In genomic region chr11:12704049-12704448, GRCh38 we compare ENCODE assay signal across 17 cellular contexts. TPM values are rescaled to one million over a fixed set of nuclear protein-coding genes. Genes with fewer than 3 reads are reported as not detected.
DNase-seq lines count a peak whose midpoint lies in the region; ATAC-seq, FAIRE-seq and TF ChIP-seq lines count a peak whose summit lies in the region.
"Had no signal": no experiment of that assay in that cellular context is flagged by ENCODE, and none has a peak within 500 bp of the region (broad histone marks: within the 10 kb centered on the region; RNA-seq: fewer than 3 reads in every experiment).

No MANE protein-coding gene starts in this region.

- H4K20me1 ChIP-seq in IMR-90 (ENCODE audit: insufficient read depth, low read length) (peaks cover 92% of the 10 kb centered on the region), astrocyte (ENCODE audit: insufficient read depth, low read length) (peaks cover 91% of the 10 kb centered on the region)

- in situ Hi-C loops in IMR-90 (cut with MboI; ENCODE audit: low sequenced_read_pairs) (no loop called here), gastrocnemius medialis (cut with MboI; ENCODE audit: low sequenced_read_pairs in 4 of 4) (no loop called here)

- intact Hi-C loops in IMR-90 (cut with micrococcal nuclease) = no loop called here
- intact Hi-C loops in gastrocnemius medialis (cut with DNase I; ENCODE audit: low total_unique reads) = no loop called here

- no peak overlapping the region for H3K4me3 Mint-ChIP-seq in astrocyte (ENCODE audit: unreplicated experiment)
- H3K4me3 Mint-ChIP-seq in nephron progenitor cell = no peak overlapping the region
- H3K4me3 Mint-ChIP-seq: naive B cell had no signal

- no peak for FAIRE-seq in astrocyte (lab: Jason Lieb, UNC)
- FAIRE-seq: HepG2 had no signal

- peak overlapping the region; percentile 53; the same call in 1 of the 2 replicates for H2BK120ac ChIP-seq in IMR-90 (ENCODE audit: low read depth, low read length)

- no peak overlapping the region for H3K18ac ChIP-seq in IMR-90 (ENCODE audit: low read depth, low read length)

- H3K4me1 Mint-ChIP-seq in astrocyte (ENCODE audit: low read depth, unreplicated experiment) (peaks cover 63% of the 10 kb centered on the region), nephron progenitor cell (peaks cover 85% of the 10 kb centered on the region)
- H3K4me1 Mint-ChIP-seq: naive B cell had no signal

- H3K27ac ChIP-seq in IMR-90 (ENCODE audit: insufficient read depth, low read length) (peak overlapping the region; percentile 74), astrocyte (ENCODE audit: low read depth, low read length) (peak overlapping the region; percentile 15), gastrocnemius medialis (peak overlapping the region; percentile 6 to 81 (median 51))
- H3K27ac ChIP-seq: SK-N-MC had no signal

- H3K14ac ChIP-seq in IMR-90 (replicated peaks; ENCODE audit: low read depth, low read length) = peak overlapping the region; percentile 48

- H2AK5ac ChIP-seq in IMR-90 (ENCODE audit: low read depth, low read length) = peak overlapping the region; percentile 46; the same call in 1 of the 2 replicates

- H2BK15ac ChIP-seq in IMR-90 (ENCODE audit: low read depth, low read length) = 0 out of 3 replicates have a peak overlapping the region, but pooled peaks have one; percentile 12

- H3K4ac ChIP-seq in IMR-90 (ENCODE audit: low read depth, low read length) = peak overlapping the region; percentile 66

- POLR2A ChIA-PET in IMR-90 (lab: Charles Lee; ENCODE audit: unreplicated experiment) = no interaction called here

- peaks cover 51% of the 10 kb centered on the region for H3K9me1 ChIP-seq in IMR-90 (ENCODE audit: insufficient read depth, low read length)

- H2AK9ac ChIP-seq in IMR-90 (replicated peaks; ENCODE audit: low read depth, low read length, poor library complexity) = no peak overlapping the region

- H4K91ac ChIP-seq in IMR-90 (ENCODE audit: insufficient read depth, low read depth, low read length) = peak overlapping the region; percentile 29

- no peak overlapping the region for H3K27ac Mint-ChIP-seq in astrocyte (ENCODE audit: unreplicated experiment)
- H3K27ac Mint-ChIP-seq in nephron progenitor cell = no peak overlapping the region
- H3K27ac Mint-ChIP-seq: naive B cell had no signal

- dilution Hi-C loops in IMR-90 (cut with HindIII; ENCODE audit: low sequenced_read_pairs, unreplicated experiment) = no loop called here

- peak; percentile 93 for DNase-seq in IMR-90
- DNase-seq in astrocyte (ENCODE audit: low read depth) = peak; percentile 78
- DNase-seq in fibroblast of the conjunctiva (ENCODE audit: low read depth) = peak; percentile 46
- DNase-seq in gastrocnemius medialis = no peak
- no peak for DNase-seq in NOMO-1 treated with dmso at 0.1 percent for 144 hours (lab: John Stamatoyannopoulos, UW; ENCODE audit: unreplicated experiment)
- no peak for DNase-seq in KG1 (lab: John Stamatoyannopoulos, UW)
- DNase-seq in nephron progenitor cell = no peak
- DNase-seq: activated effector memory CD4-positive, alpha-beta T cell treated with Interleukin-2 at 50 U/mL for 16 hours; C1 segment of cervical spinal cord; central memory CD4-positive, alpha-beta T cell; H7; hypothalamus; left colon; naive B cell had no signal

- H4K8ac ChIP-seq in IMR-90 (ENCODE audit: low read depth in 2 of 2, low read length in 2 of 2) = peak overlapping the region in 1 of 2 experiments; percentile 16; a peak in 1 of 4 replicates

- TF ChIP-seq CTCF in IMR-90 (conservative IDR thresholded peaks at IDR 0.05; ENCODE audit: low read depth, low read length) (no peak), astrocyte (IDR thresholded peaks at IDR 0.05; ENCODE audit: insufficient read depth, low read depth, low read length) (no peak), gastrocnemius medialis (IDR thresholded peaks at IDR 0.05 in 4 of 5, conservative IDR thresholded peaks at IDR 0.05 in 1 of 5) (no peak), nephron progenitor cell (IDR thresholded peaks at IDR 0.05) (no peak)

- peaks cover 100% of the 10 kb centered on the region for H3K79me2 ChIP-seq in astrocyte (ENCODE audit: insufficient read depth, low read length)

- H3K23ac ChIP-seq in IMR-90 (ENCODE audit: low read depth, low read length) = peak overlapping the region; percentile 6; the same call in 1 of the 2 replicates

- H3K9ac ChIP-seq in IMR-90 (ENCODE audit: low read depth, low read length) (0 out of 2 replicates have a peak overlapping the region, but pooled peaks have one; percentile 15), astrocyte (ENCODE audit: low read length) (no peak overlapping the region)

- H3K4me2 ChIP-seq in IMR-90 (ENCODE audit: low read depth, low read length) (peak overlapping the region; percentile 55), astrocyte (ENCODE audit: low read length) (peak overlapping the region; percentile 46)

- peaks cover 25 to 85% of the 10 kb centered on the region in 2 experiments for H3K79me1 ChIP-seq in IMR-90 (ENCODE audit: low read depth in 1 of 2, low read length in 2 of 2)

- peaks cover 10% of the 10 kb centered on the region for H3K36me3 ChIP-seq in IMR-90 (ENCODE audit: control insufficient read depth, insufficient read depth, low read length)
- peaks cover 8% of the 10 kb centered on the region for H3K36me3 ChIP-seq in astrocyte (ENCODE audit: insufficient read depth, low read length)
- H3K36me3 ChIP-seq in gastrocnemius medialis = no peaks in the 10 kb centered on the region

- H3K36me3 Mint-ChIP-seq in astrocyte (ENCODE audit: low read depth, unreplicated experiment) (peaks cover 18% of the 10 kb centered on the region), nephron progenitor cell (ENCODE audit: low read depth) (peaks cover 9% of the 10 kb centered on the region)
- H3K36me3 Mint-ChIP-seq: naive B cell had no signal

- no peak overlapping the region for H3K56ac ChIP-seq in IMR-90 (ENCODE audit: extremely low read depth, insufficient read depth, low read length)

- no peaks in the 10 kb centered on the region for H3K9me3 ChIP-seq in IMR-90 (ENCODE audit: control insufficient read depth, insufficient read depth, low read length)
- no peaks in the 10 kb centered on the region for H3K9me3 ChIP-seq in astrocyte (ENCODE audit: insufficient read depth, low read depth, low read length)
- no peaks in the 10 kb centered on the region for H3K9me3 ChIP-seq in gastrocnemius medialis

- ATAC-seq in IMR-90 (ENCODE audit: low read depth) (peak; percentile 78), gastrocnemius medialis (no peak), HG03025 (IDR thresholded peaks at IDR 0.05; ENCODE audit: low FRiP score, unreplicated experiment) (no peak)
- ATAC-seq: HepG2, left colon had no signal

- peak overlapping the region; percentile 69 for H2BK5ac ChIP-seq in IMR-90 (ENCODE audit: low read depth, low read length, poor library complexity, severe bottlenecking)

- H3K4me1 ChIP-seq in IMR-90 (ENCODE audit: control insufficient read depth, insufficient read depth, low read length) (peaks cover 47% of the 10 kb centered on the region), astrocyte (ENCODE audit: insufficient read depth, low read length) (peaks cover 23% of the 10 kb centered on the region), gastrocnemius medialis (peaks cover 85 to 86% of the 10 kb centered on the region in 2 donors)

- H3K27me3 ChIP-seq in IMR-90 (ENCODE audit: control insufficient read depth, insufficient read depth, low read length) (no peaks in the 10 kb centered on the region), astrocyte (ENCODE audit: insufficient read depth, low read length) (no peaks in the 10 kb centered on the region), gastrocnemius medialis (no peaks in the 10 kb centered on the region)

- H3K4me3 ChIP-seq in IMR-90 (ENCODE audit: insufficient read depth, low read depth, low read length) (no peak overlapping the region), astrocyte (ENCODE audit: insufficient read depth, low read depth, low read length) (no peak overlapping the region), gastrocnemius medialis (no peak overlapping the region)
- H3K4me3 ChIP-seq: SK-N-MC had no signal

- no CpG with 5 or more reads among the region's 4 CpGs for WGBS in IMR-90 (ENCODE audit: extremely low coverage in 2 of 2, insufficient read length in 1 of 2), 2 experiments

- TF ChIP-seq RAD21 in IMR-90 (IDR thresholded peaks at IDR 0.05; ENCODE audit: low read length) = no peak

- no peaks in the 10 kb centered on the region for H3K27me3 Mint-ChIP-seq in astrocyte (ENCODE audit: low read depth, unreplicated experiment)
- H3K27me3 Mint-ChIP-seq in nephron progenitor cell (ENCODE audit: low read depth, poor library complexity) = no peaks in the 10 kb centered on the region

- H2AFZ ChIP-seq in IMR-90 (replicated peaks; ENCODE audit: low read length, poor library complexity) (no peak overlapping the region), astrocyte (ENCODE audit: low read depth, low read length) (no peak overlapping the region)

- TF ChIP-seq POLR2A in IMR-90 (IDR thresholded peaks at IDR 0.05; ENCODE audit: low read depth, low read length) = no peak
- no peak for TF ChIP-seq POLR2A in gastrocnemius medialis (IDR thresholded peaks at IDR 0.05)

- H4K5ac ChIP-seq in IMR-90 (ENCODE audit: low read depth, low read length) = no peak overlapping the region

- H3K9me3 Mint-ChIP-seq in astrocyte (ENCODE audit: unreplicated experiment) (no peaks in the 10 kb centered on the region), nephron progenitor cell (no peaks in the 10 kb centered on the region)

- CTCF ChIA-PET in IMR-90 (lab: Yijun Ruan, JAX) = interaction anchor here (1.8 kb wide), 1 partner anchor 20 kb away, joined by 4 read pairs; no protein-coding TSS in a partner anchor

- 0 out of 2 replicates have a peak overlapping the region, but pooled peaks have one; percentile 17 for H2BK20ac ChIP-seq in IMR-90 (ENCODE audit: low read depth, low read length)

- no TSS peak for BruUV-seq in IMR-90 (replicated peaks; lab: Mats Ljungman, UMichigan)

TF ChIP-seq in IMR-90, 13 proteins besides CTCF, POLR2A, EP300 and RAD21:
- TF ChIP-seq BHLHE40 (IDR thresholded peaks at IDR 0.05; ENCODE audit: low read depth, low read length) (no peak), FOS (IDR thresholded peaks at IDR 0.05; ENCODE audit: low read depth, low read length) (no peak), RCOR1 (IDR thresholded peaks at IDR 0.05; ENCODE audit: insufficient replicate concordance, low read length) (peak; percentile 76), MXI1 (IDR thresholded peaks at IDR 0.05; ENCODE audit: borderline replicate concordance, low read depth, low read length) (no peak), SMC3 (IDR thresholded peaks at IDR 0.05; ENCODE audit: low read depth, low read length) (no peak)

RNA-seq across cellular contexts. Expression of gene TEAD1, which starts 29.8 kb away (rescaled TPM):
- total RNA-seq in IMR-90 (2012; rRNA removed) = 69.2 and 95.5 TPM in 2 replicates
- 45.4 and 51.8 TPM in 2 replicates for polyA plus RNA-seq in IMR-90 (2012; rRNA removed)
- 15.4 and 16.1 TPM in 2 replicates for polyA plus RNA-seq in IMR-90 (2012; cell fraction: cytosol; rRNA removed)
- polyA plus RNA-seq in IMR-90 (2012; cell fraction: nucleus; rRNA removed; ENCODE audit: low replicate concordance) = 38.7 and 130 TPM in 2 replicates
- total RNA-seq in astrocyte = 141 and 149 TPM in 2 replicates
- total RNA-seq in gastrocnemius medialis = 100 to 1,000 TPM in 2 of 4 donors, 10 to 100 TPM in 2; 46.1 to 175 (median 126) TPM

Comparison
In these comparisons a context has a peak if more than half of its experiments do, and no peak if none do; other contexts are left out.
1. DNase-seq: peak in IMR-90 (single experiment), astrocyte (single experiment) and fibroblast of the conjunctiva (single experiment); none in gastrocnemius medialis (0 of 2), NOMO-1 treated with dmso at 0.1 percent for 144 hours (single experiment), KG1 (single experiment) and nephron progenitor cell (single experiment).
2. H3K27ac ChIP-seq: peak in every context shown above with its lines; median percentile 74 in IMR-90; 51 in gastrocnemius medialis; 15 in astrocyte.